Comparison of ENCODE assay signal across 15 cellular contexts in the genomic region with DNA sequence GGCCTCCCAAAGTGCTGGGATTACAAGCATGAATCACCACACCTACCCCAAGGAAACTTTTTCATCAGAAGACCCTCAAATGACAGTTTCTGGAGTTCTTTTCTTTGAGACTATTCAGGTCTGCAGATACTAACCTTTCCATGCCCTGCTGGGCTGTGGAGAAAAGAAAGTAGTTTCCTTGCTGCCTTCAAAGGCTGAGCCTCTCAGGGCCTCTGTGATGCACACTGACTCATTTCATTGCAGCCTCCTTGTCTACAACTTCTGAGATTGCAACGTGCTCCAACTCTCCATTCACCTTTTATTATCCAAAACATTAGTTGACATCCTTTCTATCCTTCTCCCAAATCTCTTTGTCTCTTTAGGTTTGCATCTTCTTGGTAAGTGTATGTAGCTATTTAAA. TPM values are rescaled to one million over a fixed set of nuclear protein-coding genes. Genes with fewer than 3 reads are reported as not detected.
DNase-seq lines count a peak whose midpoint lies in the region; ATAC-seq and TF ChIP-seq lines count a peak whose summit lies in the region.
"Had no signal": no experiment of that assay in that cellular context is flagged by ENCODE, and none has a peak within 500 bp of the region (broad histone marks: within the 10 kb centered on the region; RNA-seq: fewer than 3 reads in every experiment).

No MANE protein-coding gene starts in this region.

- no peak overlapping the region for H3K27ac ChIP-seq in transverse colon
- H3K27ac ChIP-seq: HL-60, skin epidermis had no signal

- 63% methylated on average over 1 of the region's 1 CpG for WGBS in transverse colon (ENCODE audit: low coverage in 1 of 2), 2 donors

- H3K9me3 Mint-ChIP-seq in activated naive CD8-positive, alpha-beta T cell treated with anti-CD3 and anti-CD28 coated beads, Interleukin-2, amount 10 ng/mL, durations not matched to agents 7 days and 5 days = peaks cover 7% of the 10 kb centered on the region
- peaks cover 2% of the 10 kb centered on the region for H3K9me3 Mint-ChIP-seq in stimulated activated memory B cell treated with anti-CD40 and anti-IgM and Interleukin-4, amounts not matched to agents 10 μg/mL and 1 μg/mL and 100 μg/mL, for 72 hours
- H3K9me3 Mint-ChIP-seq: brain; effector memory CD8-positive, alpha-beta T cell had no signal

- H3K27me3 ChIP-seq in transverse colon = no peaks in the 10 kb centered on the region

- peak overlapping the region; percentile 66 for H3K27ac Mint-ChIP-seq in T-helper 17 cell
- peak overlapping the region; percentile 75 for H3K27ac Mint-ChIP-seq in activated naive CD8-positive, alpha-beta T cell treated with anti-CD3 and anti-CD28 coated beads, Interleukin-2, amount 10 ng/mL, durations not matched to agents 7 days and 5 days
- H3K27ac Mint-ChIP-seq in stimulated activated memory B cell treated with anti-CD40 and anti-IgM and Interleukin-4, amounts not matched to agents 10 μg/mL and 1 μg/mL and 100 μg/mL, for 72 hours = peak overlapping the region; percentile 88
- H3K27ac Mint-ChIP-seq: brain had no signal

- in situ Hi-C loops in transverse colon (cut with MboI; ENCODE audit: low pct_ligation_motif_present in 1 of 4, low pct_unique_long_range_greater_than_20kb in 1 of 4, low sequenced_read_pairs in 3 of 4) = no loop called here

- H3K36me3 Mint-ChIP-seq in T-helper 17 cell (ENCODE audit: low read depth) = no peaks in the 10 kb centered on the region
- peaks cover 22% of the 10 kb centered on the region for H3K36me3 Mint-ChIP-seq in activated naive CD8-positive, alpha-beta T cell treated with anti-CD3 and anti-CD28 coated beads, Interleukin-2, amount 10 ng/mL, durations not matched to agents 7 days and 5 days
- H3K36me3 Mint-ChIP-seq in stimulated activated memory B cell treated with anti-CD40 and anti-IgM and Interleukin-4, amounts not matched to agents 10 μg/mL and 1 μg/mL and 100 μg/mL, for 72 hours = peaks cover 25% of the 10 kb centered on the region
- H3K36me3 Mint-ChIP-seq: brain had no signal

- TF ChIP-seq CTCF in transverse colon (IDR thresholded peaks at IDR 0.05) (no peak), GM20000 (IDR thresholded peaks at IDR 0.05; ENCODE audit: extremely low read depth, missing control alignments) (no peak)

- peak; percentile 25 for DNase-seq in activated naive CD4-positive, alpha-beta T cell treated with Interleukin-2 at 50 U/mL for 16 hours
- no peak for DNase-seq in activated naive CD4-positive, alpha-beta T cell (lab: John Stamatoyannopoulos, UW)
- DNase-seq in T-helper 17 cell (no peak), transverse colon (no peak), NCI-H82 treated with DMSO at 0.1 percent for 48 hours (lab: John Stamatoyannopoulos, UW; ENCODE audit: unreplicated experiment) (no peak), GM20000 (ENCODE audit: low spot score) (no peak)
- no peak for DNase-seq in activated naive CD8-positive, alpha-beta T cell treated with anti-CD3 and anti-CD28 coated beads, Interleukin-2, amount 10 ng/mL, durations not matched to agents 7 days and 5 days
- DNase-seq: effector memory CD8-positive, alpha-beta T cell; NCI-H2029 treated with DMSO at 0.1 percent for 48 hours; SHP77 had no signal

- ATAC-seq in T-helper 17 cell = no peak
- peak; percentile 90 for ATAC-seq in activated naive CD8-positive, alpha-beta T cell treated with anti-CD3 and anti-CD28 coated beads, Interleukin-2, amount 10 ng/mL, durations not matched to agents 7 days and 5 days (ENCODE audit: low read depth)
- no peak for ATAC-seq in stimulated activated memory B cell treated with anti-CD40 and anti-IgM and Interleukin-4, amounts not matched to agents 10 μg/mL and 1 μg/mL and 100 μg/mL, for 72 hours
- ATAC-seq: effector memory CD8-positive, alpha-beta T cell had no signal

- peaks cover 20% of the 10 kb centered on the region for H3K4me1 Mint-ChIP-seq in T-helper 17 cell
- H3K4me1 Mint-ChIP-seq in activated naive CD8-positive, alpha-beta T cell treated with anti-CD3 and anti-CD28 coated beads, Interleukin-2, amount 10 ng/mL, durations not matched to agents 7 days and 5 days = peaks cover 55% of the 10 kb centered on the region
- peaks cover 73% of the 10 kb centered on the region for H3K4me1 Mint-ChIP-seq in stimulated activated memory B cell treated with anti-CD40 and anti-IgM and Interleukin-4, amounts not matched to agents 10 μg/mL and 1 μg/mL and 100 μg/mL, for 72 hours
- H3K4me1 Mint-ChIP-seq: brain had no signal

- H3K9me3 ChIP-seq in T-helper 17 cell (ENCODE audit: control insufficient read depth, low read length, poor library complexity, severe bottlenecking) (no peaks in the 10 kb centered on the region), transverse colon (no peaks in the 10 kb centered on the region)

- POLR2A ChIA-PET in activated naive CD8-positive, alpha-beta T cell treated with anti-CD3 and anti-CD28 coated beads, Interleukin-2, amount 10 ng/mL, durations not matched to agents 7 days and 5 days (lab: Charles Lee) = interaction anchor here (1.8 kb wide), 1 partner anchor 35 kb away, joined by 4 read pairs; no protein-coding TSS in a partner anchor

- no peak for TF ChIP-seq POLR2A in transverse colon (IDR thresholded peaks at IDR 0.05)

- no peaks in the 10 kb centered on the region for H3K4me1 ChIP-seq in transverse colon

- no peak for TF ChIP-seq EP300 in transverse colon (IDR thresholded peaks at IDR 0.05; ENCODE audit: low read depth)

- no peaks in the 10 kb centered on the region for H3K27me3 Mint-ChIP-seq in T-helper 17 cell
- no peaks in the 10 kb centered on the region for H3K27me3 Mint-ChIP-seq in activated naive CD8-positive, alpha-beta T cell treated with anti-CD3 and anti-CD28 coated beads, Interleukin-2, amount 10 ng/mL, durations not matched to agents 7 days and 5 days
- no peaks in the 10 kb centered on the region for H3K27me3 Mint-ChIP-seq in stimulated activated memory B cell treated with anti-CD40 and anti-IgM and Interleukin-4, amounts not matched to agents 10 μg/mL and 1 μg/mL and 100 μg/mL, for 72 hours
- H3K27me3 Mint-ChIP-seq: brain had no signal

- no peak overlapping the region for H3K4me3 Mint-ChIP-seq in T-helper 17 cell
- H3K4me3 Mint-ChIP-seq in activated naive CD8-positive, alpha-beta T cell treated with anti-CD3 and anti-CD28 coated beads, Interleukin-2, amount 10 ng/mL, durations not matched to agents 7 days and 5 days = peak overlapping the region; percentile 19
- peak overlapping the region; percentile 3 for H3K4me3 Mint-ChIP-seq in stimulated activated memory B cell treated with anti-CD40 and anti-IgM and Interleukin-4, amounts not matched to agents 10 μg/mL and 1 μg/mL and 100 μg/mL, for 72 hours
- H3K4me3 Mint-ChIP-seq: brain; effector memory CD8-positive, alpha-beta T cell had no signal

- no peaks in the 10 kb centered on the region for H3K36me3 ChIP-seq in transverse colon

- H3K4me3 ChIP-seq in transverse colon = no peak overlapping the region
- H3K4me3 ChIP-seq: skin epidermis had no signal

- intact Hi-C loops in transverse colon (cut with DNase I; ENCODE audit: low total_unique reads) = no loop called here

RNA-seq across cellular contexts. Expression of a gene that starts 8.8 kb away (rescaled TPM):
- total RNA-seq in T-helper 17 cell (10 to 100 TPM; 33.7 to 64.9 TPM), transverse colon (1 to 10 TPM; 1.6 to 9.5 (median 5.2) TPM)
- 100 to 1,000 TPM; 121 to 125 TPM for total RNA-seq in activated naive CD8-positive, alpha-beta T cell treated with anti-CD3 and anti-CD28 coated beads, Interleukin-2, amount 10 ng/mL, durations not matched to agents 7 days and 5 days
- total RNA-seq: LHCN-M2 had no signal
